28 cellular contexts compared by ENCODE assay signal in the genomic region with DNA sequence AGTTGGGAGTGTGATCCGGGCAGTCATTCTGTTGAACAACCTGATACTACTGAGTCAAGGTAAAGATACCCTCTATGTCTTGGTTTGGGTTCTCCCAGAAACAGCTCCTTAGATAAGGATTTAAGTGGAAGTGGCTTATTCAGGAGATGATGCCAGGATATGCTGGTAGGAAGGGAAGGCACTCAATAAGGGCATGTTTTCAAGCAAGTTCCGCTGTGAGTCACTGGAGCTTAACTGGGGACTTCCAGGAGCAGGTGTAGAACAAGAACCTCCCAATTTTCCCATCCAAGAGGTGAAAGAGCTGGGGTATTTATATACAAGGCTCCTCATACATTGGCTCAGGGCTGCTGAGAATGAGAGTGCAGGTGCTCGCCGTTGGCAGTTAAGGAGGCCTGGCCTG.
"Had no signal": no experiment of that assay in that cellular context is flagged by ENCODE, and none has a peak within 500 bp of the region (broad histone marks: within the 10 kb centered on the region; RNA-seq: fewer than 3 reads in every experiment).

No MANE protein-coding gene starts in this region.

- FAIRE-seq: small intestine, urothelium cell line had no signal

- ATAC-seq: naive thymus-derived CD8-positive, alpha-beta T cell; natural killer cell treated with Interleukin-12 subunit alpha and Interleukin-12 subunit beta and Interleukin-15 and Interleukin-18, amount 100 ng/mL, for 72 hours; psoas muscle; right cardiac atrium; right lobe of liver; stimulated activated effector memory CD8-positive, alpha-beta T cell treated with anti-CD3 and anti-CD28 coated beads, Interleukin-12 subunit alpha, Interleukin-12 subunit beta, amount 100 ng/mL, for 72 hours; stimulated activated naive CD8-positive, alpha-beta T cell treated with anti-CD3 and anti-CD28 coated beads, Interleukin-15, amount 100 ng/mL, for 72 hours; stimulated activated naive CD8-positive, alpha-beta T cell treated with anti-CD3 and anti-CD28 coated beads, Interleukin-15, Interleukin-2, amounts not matched to agents 100 U/mL and 50 U/mL, for 24 hours had no signal

- H3K4me1 Mint-ChIP-seq: stimulated activated effector memory CD8-positive, alpha-beta T cell treated with anti-CD3 and anti-CD28 coated beads, Interleukin-12 subunit alpha, Interleukin-12 subunit beta, amount 100 ng/mL, for 72 hours had no signal

- H3K9me3 ChIP-seq: ovary, psoas muscle, right lobe of liver, sigmoid colon, suprapubic skin, testis, tibial artery, transverse colon, upper lobe of left lung, vagina had no signal

- H3K36me3 Mint-ChIP-seq: natural killer cell treated with Interleukin-12 subunit alpha and Interleukin-12 subunit beta and Interleukin-15 and Interleukin-18, amount 100 ng/mL, for 72 hours; neural progenitor cell; stimulated activated effector memory CD8-positive, alpha-beta T cell treated with anti-CD3 and anti-CD28 coated beads, Interleukin-12 subunit alpha, Interleukin-12 subunit beta, amount 100 ng/mL, for 72 hours had no signal

- H3K27ac Mint-ChIP-seq: natural killer cell treated with Interleukin-12 subunit alpha and Interleukin-12 subunit beta and Interleukin-15 and Interleukin-18, amount 100 ng/mL, for 72 hours; neural progenitor cell; stimulated activated effector memory CD8-positive, alpha-beta T cell treated with anti-CD3 and anti-CD28 coated beads, Interleukin-12 subunit alpha, Interleukin-12 subunit beta, amount 100 ng/mL, for 72 hours; stimulated activated naive CD8-positive, alpha-beta T cell treated with anti-CD3 and anti-CD28 coated beads, Interleukin-15, amount 100 ng/mL, for 72 hours had no signal

- DNase-seq: naive thymus-derived CD8-positive, alpha-beta T cell; occipital lobe; ovary; posterior cingulate gyrus; psoas muscle; right cardiac atrium; right lobe of liver; sigmoid colon; small intestine; stimulated activated CD4-positive, alpha-beta T cell treated with anti-CD3 and anti-CD28 coated beads, Interleukin-15, amount 100 ng/mL, for 24 hours; stimulated activated CD4-positive, alpha-beta T cell treated with anti-CD3 and anti-CD28 coated beads, Interleukin-2, amount 100 ng/mL, for 24 hours; stimulated activated CD4-positive, alpha-beta T cell treated with anti-CD3 and anti-CD28 coated beads, Interleukin-2, amount 100 ng/mL, for 48 hours; stimulated activated CD4-positive, alpha-beta T cell treated with anti-CD3 and anti-CD28 coated beads, Interleukin-4, amount 100 ng/mL, for 24 hours; stimulated activated naive CD4-positive, alpha-beta T cell; stimulated activated naive CD8-positive, alpha-beta T cell treated with anti-CD3 and anti-CD28 coated beads, Interleukin-15, amount 100 ng/mL, for 72 hours; stimulated activated naive CD8-positive, alpha-beta T cell treated with anti-CD3 and anti-CD28 coated beads, Interleukin-15, Interleukin-2, amounts not matched to agents 100 U/mL and 50 U/mL, for 24 hours; substantia nigra; testis; tibial artery; transverse colon; upper lobe of left lung had no signal

- H3K36me3 ChIP-seq: neural progenitor cell, ovary, right lobe of liver, sigmoid colon, suprapubic skin, tibial artery, transverse colon, upper lobe of left lung, vagina had no signal

- H3K4me1 ChIP-seq: neural progenitor cell, parathyroid adenoma, psoas muscle, right lobe of liver, sigmoid colon, suprapubic skin, testis, tibial artery, transverse colon, upper lobe of left lung, vagina had no signal

- H3K4me2 ChIP-seq: neural progenitor cell had no signal

- H3K27me3 ChIP-seq: neural progenitor cell, ovary, right lobe of liver, sigmoid colon, suprapubic skin, testis, tibial artery, transverse colon, upper lobe of left lung, vagina had no signal

- H3K9ac ChIP-seq: neural progenitor cell, parathyroid adenoma had no signal

- H2AFZ ChIP-seq: neural progenitor cell, parathyroid adenoma had no signal

- H3K4me3 ChIP-seq: neural progenitor cell, ovary, psoas muscle, right lobe of liver, sigmoid colon, suprapubic skin, testis, tibial artery, transverse colon, upper lobe of left lung, vagina had no signal

- H3K27ac ChIP-seq: neural progenitor cell, ovary, parathyroid adenoma, psoas muscle, right lobe of liver, sigmoid colon, suprapubic skin, testis, tibial artery, transverse colon, upper lobe of left lung, vagina had no signal

- H3K9me3 Mint-ChIP-seq: naive thymus-derived CD8-positive, alpha-beta T cell; natural killer cell treated with Interleukin-12 subunit alpha and Interleukin-12 subunit beta and Interleukin-15 and Interleukin-18, amount 100 ng/mL, for 72 hours; neural progenitor cell; stimulated activated effector memory CD8-positive, alpha-beta T cell treated with anti-CD3 and anti-CD28 coated beads, Interleukin-12 subunit alpha, Interleukin-12 subunit beta, amount 100 ng/mL, for 72 hours; stimulated activated naive CD8-positive, alpha-beta T cell treated with anti-CD3 and anti-CD28 coated beads, Interleukin-15, amount 100 ng/mL, for 72 hours had no signal

- H3K4me3 Mint-ChIP-seq: naive thymus-derived CD8-positive, alpha-beta T cell; natural killer cell treated with Interleukin-12 subunit alpha and Interleukin-12 subunit beta and Interleukin-15 and Interleukin-18, amount 100 ng/mL, for 72 hours; neural progenitor cell; stimulated activated effector memory CD8-positive, alpha-beta T cell treated with anti-CD3 and anti-CD28 coated beads, Interleukin-12 subunit alpha, Interleukin-12 subunit beta, amount 100 ng/mL, for 72 hours; stimulated activated naive CD8-positive, alpha-beta T cell treated with anti-CD3 and anti-CD28 coated beads, Interleukin-15, amount 100 ng/mL, for 72 hours had no signal

- H3K27me3 Mint-ChIP-seq: naive thymus-derived CD8-positive, alpha-beta T cell; natural killer cell treated with Interleukin-12 subunit alpha and Interleukin-12 subunit beta and Interleukin-15 and Interleukin-18, amount 100 ng/mL, for 72 hours; stimulated activated naive CD8-positive, alpha-beta T cell treated with anti-CD3 and anti-CD28 coated beads, Interleukin-15, amount 100 ng/mL, for 72 hours had no signal

- H3K79me2 ChIP-seq: parathyroid adenoma had no signal
